In genomic region chr5:55062039-55062779, GRCh38 we compare ENCODE assay signal across 10 cellular contexts.
DNase-seq lines count a peak whose midpoint lies in the region; ATAC-seq and TF ChIP-seq lines count a peak whose summit lies in the region.
"Had no signal": no experiment of that assay in that cellular context is flagged by ENCODE, and none has a peak within 500 bp of the region (broad histone marks: within the 10 kb centered on the region; RNA-seq: fewer than 3 reads in every experiment).

No MANE protein-coding gene starts in this region.

- ATAC-seq in GM18511 (IDR thresholded peaks at IDR 0.05; ENCODE audit: unreplicated experiment) = no peak

- no peak for TF ChIP-seq CTCF in GM20000 (IDR thresholded peaks at IDR 0.05; ENCODE audit: extremely low read depth, missing control alignments)

- peak; percentile 3 for DNase-seq in DMS153 treated with DMSO at 0.1 percent for 48 hours (lab: John Stamatoyannopoulos, UW; ENCODE audit: unreplicated experiment)
- DNase-seq in DMS153 (lab: John Stamatoyannopoulos, UW) = no peak
- DNase-seq in activated CD4-positive, alpha-beta T cell treated with anti-CD3 and anti-CD28 coated beads, Interleukin-2, amount 50 U/mL, for 48 hours = peak; percentile 68 to 73
- DNase-seq in effector CD4-positive, alpha-beta T cell = peak; percentile 9
- DNase-seq in stimulated activated CD8-positive, alpha-beta memory T cell treated with anti-CD3 and anti-CD28 coated beads, Interleukin-7, amount 100 ng/mL, for 4 hours (ENCODE audit: low read depth in 2 of 2) = peak; percentile 12 to 13
- DNase-seq in GM20000 (ENCODE audit: low spot score) = no peak
- DNase-seq in foreskin melanocyte = no peak
- DNase-seq: cerebellar nuclear complex, posterior cingulate gyrus had no signal

Comparison
In these comparisons a context has a peak if more than half of its experiments do, and no peak if none do; other contexts are left out.
1. DNase-seq: peak in DMS153 treated with DMSO at 0.1 percent for 48 hours (single experiment), activated CD4-positive, alpha-beta T cell treated with anti-CD3 and anti-CD28 coated beads, Interleukin-2, amount 50 U/mL, for 48 hours (2 of 2), effector CD4-positive, alpha-beta T cell (single experiment) and stimulated activated CD8-positive, alpha-beta memory T cell treated with anti-CD3 and anti-CD28 coated beads, Interleukin-7, amount 100 ng/mL, for 4 hours (2 of 2); none in DMS153 (single experiment), GM20000 (single experiment) and foreskin melanocyte (single experiment).